Comparison of ENCODE assay signal across 8 cellular contexts in the genomic region with DNA sequence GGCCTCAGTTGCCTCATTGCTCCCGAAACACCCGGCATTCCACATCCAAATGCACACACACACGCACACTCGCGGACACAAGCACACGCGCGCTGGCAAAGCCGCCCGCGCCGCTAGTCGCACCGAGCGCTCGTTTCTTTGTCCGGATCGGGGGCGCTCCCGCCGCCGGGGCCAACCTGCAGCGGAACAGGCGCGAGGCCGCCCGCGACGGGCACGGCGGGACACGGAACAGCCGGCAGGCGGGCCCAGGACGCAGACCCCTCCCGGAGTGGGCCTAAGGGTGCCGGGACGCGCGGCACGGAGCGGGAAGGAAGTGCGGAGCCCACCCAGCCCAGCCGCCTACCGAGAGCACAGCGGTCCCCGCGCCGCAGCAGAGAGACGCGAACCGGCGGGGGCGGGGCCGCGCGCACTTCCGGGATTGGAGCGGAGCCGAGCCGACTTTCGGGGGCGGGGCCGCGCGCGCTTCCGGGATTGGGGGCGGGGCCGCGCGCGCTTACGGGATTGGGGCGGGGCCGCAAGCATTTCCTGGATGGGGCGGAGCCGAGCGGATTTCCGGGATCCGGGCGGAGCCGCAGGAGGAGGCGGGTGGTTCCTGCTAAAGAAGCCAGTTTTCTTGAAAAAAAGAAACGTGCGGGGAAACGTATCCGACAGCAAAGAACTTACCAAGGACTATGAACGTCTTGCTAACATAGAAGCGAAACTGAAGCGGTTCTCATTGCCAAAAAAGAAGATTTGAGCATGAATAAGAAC.
DNase-seq lines count a peak whose midpoint lies in the region; ATAC-seq and TF ChIP-seq lines count a peak whose summit lies in the region.

Gene CYBC1 (minus strand): TSS at position 396 of the 750 bp plus-strand sequence. CDS start 1,498 bp downstream, outside the sequence.

- H3K4me3 ChIP-seq in AG10803 (ENCODE audit: low read length) = peak within 1 kb of the TSS; percentile 85

- ATAC-seq in HG03442 (IDR thresholded peaks at IDR 0.05; ENCODE audit: unreplicated experiment) = peak; percentile 64

- TF ChIP-seq CTCF in AG10803 (conservative IDR thresholded peaks at IDR 0.05; ENCODE audit: low read length) = no peak

- peak; percentile 93 for TF ChIP-seq POLR2A in GM19193 (IDR thresholded peaks at IDR 0.05; ENCODE audit: extremely low read depth, insufficient read depth, insufficient read length)

- no peaks in the 10 kb centered on the region for H3K27me3 ChIP-seq in layer of hippocampus (ENCODE audit: control insufficient read depth, insufficient read depth, low read length)

- H3K27ac ChIP-seq in cingulate gyrus (ENCODE audit: low read depth, low read length) (peak within 1 kb of the TSS; percentile 91), layer of hippocampus (ENCODE audit: low read depth, low read length) (peak within 1 kb of the TSS; percentile 89)

- peak; percentile 94 for DNase-seq in AG10803 (ENCODE audit: low read depth)
- DNase-seq in NCI-H526 treated with DMSO at 0.1 percent for 48 hours (lab: John Stamatoyannopoulos, UW) = peak; percentile 74
- peak; percentile 97 for DNase-seq in activated CD4-positive, alpha-beta T cell treated with anti-CD3 and anti-CD28 coated beads for 48 hours
- peak; percentile 85 to 96 for DNase-seq in stimulated activated CD4-positive, alpha-beta T cell treated with anti-CD3 and anti-CD28 coated beads, Interleukin-1b, Interleukin-23, amount 100 ng/mL, for 1 hour (ENCODE audit: low read depth in 2 of 2)

Comparison
In these comparisons a context has a peak if more than half of its experiments do, and no peak if none do; other contexts are left out.
1. Peak in every context shown above with its lines: DNase-seq, ATAC-seq, H3K4me3 ChIP-seq and H3K27ac ChIP-seq.